Comparison of ENCODE assay signal across 8 cellular contexts in genomic region chr1:113072757-113073456, GRCh38. TPM values are rescaled to one million over a fixed set of nuclear protein-coding genes. Genes with fewer than 3 reads are reported as not detected.
DNase-seq lines count a peak whose midpoint lies in the region; ATAC-seq, FAIRE-seq and TF ChIP-seq lines count a peak whose summit lies in the region.

TSS of gene LRIG2 (plus strand) at chr1:113073198. CDS start at chr1:113073407, 209 bp downstream.

- intact Hi-C loops in HepG2 (cut with micrococcal nuclease; ENCODE audit: unreplicated experiment), result loop anchor here (2.0 kb wide), 2 partner anchors 358 to 606 kb away; partner anchors contain the start of gene PPM1J

- H3K4me1 ChIP-seq in CD4-positive, CD25-positive, alpha-beta regulatory T cell (ENCODE audit: control insufficient read depth, insufficient read depth, low read length, poor library complexity, severe bottlenecking), result peaks cover 36% of the 10 kb centered on the region
- H3K4me1 ChIP-seq in HepG2 (ENCODE audit: insufficient read depth, low read length), result peaks cover 35% of the 10 kb centered on the region

- peak within 1 kb of the TSS; percentile 84 to 98 (median 96) for H3K27ac Mint-ChIP-seq in CD4-positive, CD25-positive, alpha-beta regulatory T cell

- in situ Hi-C loops in HepG2 (cut with HindIII; ENCODE audit: extremely low pct_ligation_motif_present, low pct_unique_long_range_greater_than_20kb), result no loop called here

- peak; percentile 96 to 99 (median 96) for DNase-seq in CD4-positive, CD25-positive, alpha-beta regulatory T cell
- peak; percentile 96 for DNase-seq in NCI-H748 treated with DMSO at 0.1 percent for 48 hours (lab: John Stamatoyannopoulos, UW)
- DNase-seq in activated CD4-positive, alpha-beta T cell treated with anti-CD3 and anti-CD28 coated beads, Interleukin-2, amount 50 U/mL, for 24 hours (ENCODE audit: low read depth in 1 of 2, low spot score in 1 of 2), result peak; percentile 91 to 97
- DNase-seq in dermis blood vessel endothelial cell, result peak; percentile 99
- peak; percentile 91 for DNase-seq in HepG2 (ENCODE audit: low spot score)
- peak; percentile 98 for DNase-seq in stimulated activated CD4-positive, alpha-beta T cell treated with anti-CD3 and anti-CD28 coated beads, Interleukin-4, amount 100 ng/mL, for 1 hour

- peaks cover 31% of the 10 kb centered on the region for H3K79me2 ChIP-seq in HepG2 (ENCODE audit: insufficient read depth, low read length)

- FAIRE-seq in HepG2 (lab: Jason Lieb, UNC), result peak; percentile 96

- peak within 1 kb of the TSS; percentile 90 for H3K4me3 ChIP-seq in CD4-positive, CD25-positive, alpha-beta regulatory T cell (ENCODE audit: low read depth, low read length)
- H3K4me3 ChIP-seq in HepG2 (replicated peaks in 1 of 3; ENCODE audit: insufficient read depth in 1 of 3, low read depth in 2 of 3, low read length in 3 of 3), result peak within 1 kb of the TSS; percentile 80 to 91 (median 86)

- peak; percentile 96 to 97 for ATAC-seq in CD4-positive, CD25-positive, alpha-beta regulatory T cell (ENCODE audit: low read depth in 2 of 2)
- ATAC-seq in GM19395 (IDR thresholded peaks at IDR 0.05; ENCODE audit: unreplicated experiment), result peak; percentile 97
- peak; percentile 76 for ATAC-seq in HG03565 (IDR thresholded peaks at IDR 0.05; ENCODE audit: unreplicated experiment)
- ATAC-seq in HepG2, result peak; percentile 97

- TF ChIP-seq POLR2A in HepG2 (IDR thresholded peaks at IDR 0.05; ENCODE audit: insufficient read depth in 1 of 2, low read depth in 2 of 2, low read length in 2 of 2), result peak; percentile 88 to 98

- H2AFZ ChIP-seq in HepG2 (ENCODE audit: low read length), result peak within 1 kb of the TSS; percentile 66

- no TSS peak for BruUV-seq in HepG2 (replicated peaks; lab: Mats Ljungman, UMichigan)

- CTCF ChIA-PET in HepG2 (lab: Yijun Ruan, JAX; ENCODE audit: low intra/inter-chr PET ratio, low total read pairs), result interaction anchor here (0.5 to 1.6 kb wide), 4 partner anchors 192 to 694 kb away, joined by 3 to 15 read pairs (median 3); partner anchors contain the start of gene MAGI3

- H3K27ac ChIP-seq in CD4-positive, CD25-positive, alpha-beta regulatory T cell (ENCODE audit: insufficient read depth, low read length, poor library complexity, severe bottlenecking), result peak within 1 kb of the TSS; percentile 86
- peak within 1 kb of the TSS; percentile 81 for H3K27ac ChIP-seq in HepG2 (ENCODE audit: extremely low read length, insufficient read depth, low read length)

- no peaks in the 10 kb centered on the region for H3K36me3 ChIP-seq in CD4-positive, CD25-positive, alpha-beta regulatory T cell (ENCODE audit: control insufficient read depth, insufficient read depth, low read length)
- no peaks in the 10 kb centered on the region; a peak in 1 of 5 replicates for H3K36me3 ChIP-seq in HepG2 (replicated peaks in 1 of 2; ENCODE audit: control insufficient read depth in 1 of 2, insufficient read depth in 2 of 2, low read length in 2 of 2)

- TF ChIP-seq EP300 in HepG2 (IDR thresholded peaks at IDR 0.05; ENCODE audit: low read depth in 2 of 2, low read length in 2 of 2) (0 out of 4 replicates have a peak, but pooled peaks of 1 of the 2 experiments have one; percentile 10), HepG2 (CRISPR knock-in tag; IDR thresholded peaks at IDR 0.05; ENCODE audit: borderline replicate concordance) (no peak; the same call in 1 of the 2 replicates)

- POLR2A ChIA-PET in HepG2 (lab: Yijun Ruan, JAX), result interaction anchor here (0.5 to 2.2 kb wide), 25 partner anchors 9 to 740 kb away, joined by 3 to 13 read pairs (median 4); partner anchors contain the start of genes PPM1J, RSBN1 and SLC16A1

- H3K4me3 Mint-ChIP-seq in CD4-positive, CD25-positive, alpha-beta regulatory T cell, result peak within 1 kb of the TSS; percentile 97 to 99 (median 98)

- 0% methylated on average over 23 of the region's 48 CpGs for WGBS in HepG2 (ENCODE audit: low lambda C conversion rate)

- peak within 1 kb of the TSS; percentile 77 for H3K9ac ChIP-seq in HepG2 (ENCODE audit: insufficient read depth, low read depth, low read length)

- H3K4me1 Mint-ChIP-seq in CD4-positive, CD25-positive, alpha-beta regulatory T cell, result peaks cover 19 to 53% (median 30%) of the 10 kb centered on the region in 4 donors

- H3K27me3 Mint-ChIP-seq in CD4-positive, CD25-positive, alpha-beta regulatory T cell, result no peaks in the 10 kb centered on the region

- H3K36me3 Mint-ChIP-seq in CD4-positive, CD25-positive, alpha-beta regulatory T cell, result peaks cover 5% of the 10 kb centered on the region

- peaks cover 8% of the 10 kb centered on the region; the same call in 1 of the 2 replicates for H4K20me1 ChIP-seq in HepG2 (ENCODE audit: insufficient read depth, low read length)

- no peaks in the 10 kb centered on the region for H3K9me3 Mint-ChIP-seq in CD4-positive, CD25-positive, alpha-beta regulatory T cell

- peak; percentile 64 for TF ChIP-seq RAD21 in HepG2 (CRISPR knock-in tag; IDR thresholded peaks at IDR 0.05)

- no peaks in the 10 kb centered on the region for H3K9me3 ChIP-seq in CD4-positive, CD25-positive, alpha-beta regulatory T cell (ENCODE audit: control insufficient read depth in 2 of 2, low read length in 2 of 2)
- no peaks in the 10 kb centered on the region for H3K9me3 ChIP-seq in HepG2 (ENCODE audit: low read length)

- TF ChIP-seq CTCF in HepG2 (CRISPR knock-in tag; IDR thresholded peaks at IDR 0.05), result peak; percentile 81

- H3K4me2 ChIP-seq in HepG2 (ENCODE audit: low read depth, low read length), result peak within 1 kb of the TSS; percentile 85

- H3K27me3 ChIP-seq in CD4-positive, CD25-positive, alpha-beta regulatory T cell (ENCODE audit: control insufficient read depth, insufficient read depth, low read length), result no peaks in the 10 kb centered on the region
- H3K27me3 ChIP-seq in HepG2 (ENCODE audit: control insufficient read depth in 1 of 2, insufficient read depth in 2 of 2, low read length in 2 of 2), result no peaks in the 10 kb centered on the region

TF ChIP-seq in HepG2, 621 proteins besides CTCF, POLR2A, EP300 and RAD21 (continues in another document):
- TF ChIP-seq CREM (IDR thresholded peaks at IDR 0.05), result peak; percentile 42; the same call in 1 of the 2 replicates
- TF ChIP-seq CREM (CRISPR knock-in tag; IDR thresholded peaks at IDR 0.05), result no peak
- no peak for TF ChIP-seq ZNF543 (CRISPR knock-in tag; IDR thresholded peaks at IDR 0.05)
- TF ChIP-seq UBTF (CRISPR knock-in tag; IDR thresholded peaks at IDR 0.05), result peak; percentile 46; the same call in 1 of the 2 replicates
- 0 out of 2 replicates have a peak, but pooled peaks have one; percentile 63 for TF ChIP-seq NR0B2 (CRISPR knock-in tag; IDR thresholded peaks at IDR 0.05)
- TF ChIP-seq PHB2 (IDR thresholded peaks at IDR 0.05; ENCODE audit: partially characterized antibody), result no peak

RNA-seq across cellular contexts. Expression of gene LRIG2, which starts in this region (rescaled TPM):
- 31.1 TPM for total RNA-seq in CD4-positive, CD25-positive, alpha-beta regulatory T cell
- polyA plus RNA-seq in CD4-positive, CD25-positive, alpha-beta regulatory T cell, result 1 to 10 TPM; 2.4 to 6.5 (median 4.5) TPM
- total RNA-seq in dermis blood vessel endothelial cell (9.0 and 16.1 TPM in 2 replicates), HepG2 (2016; rRNA removed; fragmentation: Illumina TruSeq; extraction: Trizol) (3.3 and 8.1 TPM in 2 replicates)
- 3.3 and 3.6 TPM in 2 replicates for total RNA-seq in HepG2 (2016; cell fraction: cytosol; rRNA removed; fragmentation: Illumina TruSeq; extraction: Trizol; ENCODE audit: low read depth)
- 4.1 and 7.4 TPM in 2 replicates for total RNA-seq in HepG2 (2016; cell fraction: insoluble cytoplasmic fraction; rRNA removed; fragmentation: Illumina TruSeq; extraction: Trizol)
- 3.8 and 4.3 TPM in 2 replicates for total RNA-seq in HepG2 (2016; cell fraction: membrane; rRNA removed; fragmentation: Illumina TruSeq; extraction: Trizol)
- total RNA-seq in HepG2 (2016; cell fraction: nucleus; rRNA removed; fragmentation: Illumina TruSeq; extraction: Trizol), result 13.3 and 14.4 TPM in 2 replicates
- 12.2 and 14.2 TPM in 2 replicates for polyA plus RNA-seq in HepG2 (2011; rRNA removed)
- 6.7 and 8.7 TPM in 2 replicates for polyA plus RNA-seq in HepG2 (2011; cell fraction: cytosol; rRNA removed)
- polyA plus RNA-seq in HepG2 (2011; cell fraction: nucleus; rRNA removed), result 16.4 and 16.6 TPM in 2 replicates
- 6.2 and 6.8 TPM in 2 replicates for polyA plus RNA-seq in HepG2 (2012)
- polyA plus RNA-seq in HepG2 (2016; cell fraction: cytosol; fragmentation: Illumina TruSeq; extraction: Trizol; ENCODE audit: low read depth), result 0.43 and 0.47 TPM in 2 replicates
- polyA plus RNA-seq in HepG2 (2016; cell fraction: insoluble cytoplasmic fraction; fragmentation: Illumina TruSeq; extraction: Trizol; ENCODE audit: low read depth), result 1.8 and 2.6 TPM in 2 replicates
- polyA plus RNA-seq in HepG2 (2016; cell fraction: membrane; fragmentation: Illumina TruSeq; extraction: Trizol; ENCODE audit: low read depth), result 0.72 and 0.82 TPM in 2 replicates
- polyA plus RNA-seq in HepG2 (2016; cell fraction: nucleus; fragmentation: Illumina TruSeq; extraction: Trizol; ENCODE audit: insufficient read depth, low read depth), result 18.2 and 20.6 TPM in 2 replicates
- polyA minus RNA-seq in HepG2 (2011; rRNA and poly(A)+ RNA removed; ENCODE audit: low replicate concordance), result 21.0 and 29.4 TPM in 2 replicates
- 9.3 and 12.0 TPM in 2 replicates for polyA minus RNA-seq in HepG2 (2011; cell fraction: cytosol; rRNA and poly(A)+ RNA removed)
- 31.7 and 34.6 TPM in 2 replicates for polyA minus RNA-seq in HepG2 (2011; cell fraction: nucleus; rRNA and poly(A)+ RNA removed)

Comparison
In these comparisons a context has a peak if more than half of its experiments do, and no peak if none do; other contexts are left out.
1. Peak in every context shown above with its lines: DNase-seq, ATAC-seq, H3K4me3 ChIP-seq and H3K27ac ChIP-seq.